ENCODE assay signal across 1 cellular context in genomic region chr17:73987395-73987794, GRCh38.
TF ChIP-seq lines count a peak whose summit lies in the region.

No MANE protein-coding gene starts in this region.

TF ChIP-seq in HepG2, 621 proteins besides CTCF, POLR2A, EP300 and RAD21 (continued from another document):
- TF ChIP-seq ZNF280D (CRISPR knock-in tag; IDR thresholded peaks at IDR 0.05) (no peak), ZNF616 (CRISPR knock-in tag; IDR thresholded peaks at IDR 0.05; ENCODE audit: low read depth) (no peak), MIER3 (CRISPR knock-in tag; IDR thresholded peaks at IDR 0.05; ENCODE audit: borderline replicate concordance) (no peak), BCL6 (CRISPR knock-in tag; IDR thresholded peaks at IDR 0.05) (no peak), ELF3 (CRISPR knock-in tag; IDR thresholded peaks at IDR 0.05) (no peak), FOXO4 (CRISPR knock-in tag; conservative IDR thresholded peaks at IDR 0.05) (no peak), TMF1 (CRISPR knock-in tag; IDR thresholded peaks at IDR 0.05; ENCODE audit: low read depth) (no peak), ZNF160 (CRISPR knock-in tag; IDR thresholded peaks at IDR 0.05) (no peak), LRRFIP1 (CRISPR knock-in tag; conservative IDR thresholded peaks at IDR 0.05) (no peak)
